Comparison of ENCODE assay signal across 1 cellular context in the genomic region with DNA sequence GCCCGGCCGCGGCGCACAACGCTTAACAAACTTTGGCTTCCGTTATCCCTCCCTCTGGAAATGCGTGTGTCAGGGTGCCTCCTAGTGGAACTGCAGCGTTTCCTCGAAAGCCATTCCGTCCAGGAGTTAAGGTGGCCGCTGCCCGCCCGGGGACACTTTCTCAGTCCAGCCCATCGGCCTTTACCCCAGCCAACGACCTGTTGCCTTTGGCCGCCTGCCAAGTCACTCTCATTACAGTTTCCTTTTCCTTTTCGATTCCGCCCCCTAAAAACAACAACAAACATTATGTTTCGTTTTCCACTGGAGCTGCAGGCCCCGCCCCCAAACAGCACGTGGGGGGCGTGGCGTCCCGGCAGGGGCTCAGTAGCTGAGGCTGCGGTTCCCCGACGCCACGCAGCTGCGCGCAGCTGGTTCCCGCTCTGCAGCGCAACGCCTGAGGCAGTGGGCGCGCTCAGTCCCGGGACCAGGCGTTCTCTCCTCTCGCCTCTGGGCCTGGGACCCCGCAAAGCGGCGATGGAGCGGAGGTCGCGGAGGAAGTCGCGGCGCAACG.
TF ChIP-seq lines count a peak whose summit lies in the region.

A gene (plus strand): TSS at position 363 of the 550 bp plus-strand sequence. CDS start 151 bp downstream, at position 514.

TF ChIP-seq in HepG2, 621 proteins besides CTCF, POLR2A, EP300 and RAD21 (continued from another document and continues in another):
- TF ChIP-seq, protein P1, sequence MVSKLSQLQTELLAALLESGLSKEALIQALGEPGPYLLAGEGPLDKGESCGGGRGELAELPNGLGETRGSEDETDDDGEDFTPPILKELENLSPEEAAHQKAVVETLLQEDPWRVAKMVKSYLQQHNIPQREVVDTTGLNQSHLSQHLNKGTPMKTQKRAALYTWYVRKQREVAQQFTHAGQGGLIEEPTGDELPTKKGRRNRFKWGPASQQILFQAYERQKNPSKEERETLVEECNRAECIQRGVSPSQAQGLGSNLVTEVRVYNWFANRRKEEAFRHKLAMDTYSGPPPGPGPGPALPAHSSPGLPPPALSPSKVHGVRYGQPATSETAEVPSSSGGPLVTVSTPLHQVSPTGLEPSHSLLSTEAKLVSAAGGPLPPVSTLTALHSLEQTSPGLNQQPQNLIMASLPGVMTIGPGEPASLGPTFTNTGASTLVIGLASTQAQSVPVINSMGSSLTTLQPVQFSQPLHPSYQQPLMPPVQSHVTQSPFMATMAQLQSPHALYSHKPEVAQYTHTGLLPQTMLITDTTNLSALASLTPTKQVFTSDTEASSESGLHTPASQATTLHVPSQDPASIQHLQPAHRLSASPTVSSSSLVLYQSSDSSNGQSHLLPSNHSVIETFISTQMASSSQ (IDR thresholded peaks at IDR 0.05; ENCODE audit: low read depth), result no peak
- TF ChIP-seq, protein P1 (CRISPR knock-in tag; IDR thresholded peaks at IDR 0.05; ENCODE audit: borderline replicate concordance), result 0 out of 2 replicates have a peak, but pooled peaks have one; percentile 36
- TF ChIP-seq CAMTA2 (CRISPR knock-in tag; IDR thresholded peaks at IDR 0.05; ENCODE audit: borderline replicate concordance) (peak; percentile 57; the same call in 1 of the 2 replicates), JUNB (CRISPR knock-in tag; IDR thresholded peaks at IDR 0.05; ENCODE audit: borderline replicate concordance) (no peak), TSC22D2 (CRISPR knock-in tag; IDR thresholded peaks at IDR 0.05; ENCODE audit: borderline replicate concordance) (no peak), POGZ (CRISPR knock-in tag; IDR thresholded peaks at IDR 0.05) (peak; percentile 88), FOXK1 (CRISPR knock-in tag; IDR thresholded peaks at IDR 0.05; ENCODE audit: borderline replicate concordance, low read depth) (peak; percentile 77), SMAD3 (CRISPR knock-in tag; IDR thresholded peaks at IDR 0.05) (peak; percentile 81; the same call in 1 of the 2 replicates), NFIC (IDR thresholded peaks at IDR 0.05; ENCODE audit: low read length) (peak; percentile 81), ZNF253 (CRISPR knock-in tag; IDR thresholded peaks at IDR 0.05; ENCODE audit: borderline replicate concordance) (0 out of 2 replicates have a peak, but pooled peaks have one; percentile 68), FOXC1 (CRISPR knock-in tag; IDR thresholded peaks at IDR 0.05; ENCODE audit: borderline replicate concordance) (no peak; the same call in 1 of the 2 replicates), HNF4A (CRISPR knock-in tag; IDR thresholded peaks at IDR 0.05) (peak; percentile 63), DR1 (CRISPR knock-in tag; IDR thresholded peaks at IDR 0.05) (no peak), ZSCAN31 (CRISPR knock-in tag; IDR thresholded peaks at IDR 0.05; ENCODE audit: low read depth) (peak; percentile 10; the same call in 1 of the 2 replicates), ZNF550 (CRISPR knock-in tag; IDR thresholded peaks at IDR 0.05; ENCODE audit: borderline replicate concordance) (no peak), HIVEP1 (CRISPR knock-in tag; IDR thresholded peaks at IDR 0.05) (peak; percentile 80), SP4 (CRISPR knock-in tag; IDR thresholded peaks at IDR 0.05) (peak; percentile 41; the same call in 1 of the 2 replicates), RXRA (CRISPR knock-in tag; IDR thresholded peaks at IDR 0.05) (peak; percentile 80), ZNF607 (CRISPR knock-in tag; IDR thresholded peaks at IDR 0.05; ENCODE audit: borderline replicate concordance) (peak; percentile 48; the same call in 1 of the 2 replicates), ZNF709 (CRISPR knock-in tag; IDR thresholded peaks at IDR 0.05) (peak; percentile 62; the same call in 1 of the 2 replicates), KAT8 (CRISPR knock-in tag; IDR thresholded peaks at IDR 0.05) (peak; percentile 49; the same call in 1 of the 2 replicates), MYNN (CRISPR knock-in tag; IDR thresholded peaks at IDR 0.05; ENCODE audit: low read depth) (0 out of 2 replicates have a peak, but pooled peaks have one; percentile 42), ZFYVE20 (CRISPR knock-in tag; IDR thresholded peaks at IDR 0.05; ENCODE audit: borderline replicate concordance, low read depth) (no peak), NFKBIZ (CRISPR knock-in tag; IDR thresholded peaks at IDR 0.05) (no peak), KLF15 (CRISPR knock-in tag; IDR thresholded peaks at IDR 0.05; ENCODE audit: borderline replicate concordance) (no peak), SMYD3 (CRISPR knock-in tag; IDR thresholded peaks at IDR 0.05) (no peak), ERF (CRISPR knock-in tag; IDR thresholded peaks at IDR 0.05) (peak; percentile 43; the same call in 1 of the 2 replicates), GABPA (IDR thresholded peaks at IDR 0.05; ENCODE audit: low read depth, low read length) (no peak), GABPA (CRISPR knock-in tag; IDR thresholded peaks at IDR 0.05; ENCODE audit: low read depth) (peak; percentile 55)
- TF ChIP-seq, protein P2, sequence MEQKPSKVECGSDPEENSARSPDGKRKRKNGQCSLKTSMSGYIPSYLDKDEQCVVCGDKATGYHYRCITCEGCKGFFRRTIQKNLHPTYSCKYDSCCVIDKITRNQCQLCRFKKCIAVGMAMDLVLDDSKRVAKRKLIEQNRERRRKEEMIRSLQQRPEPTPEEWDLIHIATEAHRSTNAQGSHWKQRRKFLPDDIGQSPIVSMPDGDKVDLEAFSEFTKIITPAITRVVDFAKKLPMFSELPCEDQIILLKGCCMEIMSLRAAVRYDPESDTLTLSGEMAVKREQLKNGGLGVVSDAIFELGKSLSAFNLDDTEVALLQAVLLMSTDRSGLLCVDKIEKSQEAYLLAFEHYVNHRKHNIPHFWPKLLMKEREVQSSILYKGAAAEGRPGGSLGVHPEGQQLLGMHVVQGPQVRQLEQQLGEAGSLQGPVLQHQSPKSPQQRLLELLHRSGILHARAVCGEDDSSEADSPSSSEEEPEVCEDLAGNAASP (CRISPR knock-in tag; IDR thresholded peaks at IDR 0.05; ENCODE audit: borderline replicate concordance), result 0 out of 2 replicates have a peak, but pooled peaks have one; percentile 32
- TF ChIP-seq, protein P3, sequence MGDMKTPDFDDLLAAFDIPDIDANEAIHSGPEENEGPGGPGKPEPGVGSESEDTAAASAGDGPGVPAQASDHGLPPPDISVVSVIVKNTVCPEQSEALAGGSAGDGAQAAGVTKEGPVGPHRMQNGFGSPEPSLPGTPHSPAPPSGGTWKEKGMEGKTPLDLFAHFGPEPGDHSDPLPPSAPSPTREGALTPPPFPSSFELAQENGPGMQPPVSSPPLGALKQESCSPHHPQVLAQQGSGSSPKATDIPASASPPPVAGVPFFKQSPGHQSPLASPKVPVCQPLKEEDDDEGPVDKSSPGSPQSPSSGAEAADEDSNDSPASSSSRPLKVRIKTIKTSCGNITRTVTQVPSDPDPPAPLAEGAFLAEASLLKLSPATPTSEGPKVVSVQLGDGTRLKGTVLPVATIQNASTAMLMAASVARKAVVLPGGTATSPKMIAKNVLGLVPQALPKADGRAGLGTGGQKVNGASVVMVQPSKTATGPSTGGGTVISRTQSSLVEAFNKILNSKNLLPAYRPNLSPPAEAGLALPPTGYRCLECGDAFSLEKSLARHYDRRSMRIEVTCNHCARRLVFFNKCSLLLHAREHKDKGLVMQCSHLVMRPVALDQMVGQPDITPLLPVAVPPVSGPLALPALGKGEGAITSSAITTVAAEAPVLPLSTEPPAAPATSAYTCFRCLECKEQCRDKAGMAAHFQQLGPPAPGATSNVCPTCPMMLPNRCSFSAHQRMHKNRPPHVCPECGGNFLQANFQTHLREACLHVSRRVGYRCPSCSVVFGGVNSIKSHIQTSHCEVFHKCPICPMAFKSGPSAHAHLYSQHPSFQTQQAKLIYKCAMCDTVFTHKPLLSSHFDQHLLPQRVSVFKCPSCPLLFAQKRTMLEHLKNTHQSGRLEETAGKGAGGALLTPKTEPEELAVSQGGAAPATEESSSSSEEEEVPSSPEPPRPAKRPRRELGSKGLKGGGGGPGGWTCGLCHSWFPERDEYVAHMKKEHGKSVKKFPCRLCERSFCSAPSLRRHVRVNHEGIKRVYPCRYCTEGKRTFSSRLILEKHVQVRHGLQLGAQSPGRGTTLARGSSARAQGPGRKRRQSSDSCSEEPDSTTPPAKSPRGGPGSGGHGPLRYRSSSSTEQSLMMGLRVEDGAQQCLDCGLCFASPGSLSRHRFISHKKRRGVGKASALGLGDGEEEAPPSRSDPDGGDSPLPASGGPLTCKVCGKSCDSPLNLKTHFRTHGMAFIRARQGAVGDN (CRISPR knock-in tag; IDR thresholded peaks at IDR 0.05), result peak; percentile 83
- TF ChIP-seq, protein P4, sequence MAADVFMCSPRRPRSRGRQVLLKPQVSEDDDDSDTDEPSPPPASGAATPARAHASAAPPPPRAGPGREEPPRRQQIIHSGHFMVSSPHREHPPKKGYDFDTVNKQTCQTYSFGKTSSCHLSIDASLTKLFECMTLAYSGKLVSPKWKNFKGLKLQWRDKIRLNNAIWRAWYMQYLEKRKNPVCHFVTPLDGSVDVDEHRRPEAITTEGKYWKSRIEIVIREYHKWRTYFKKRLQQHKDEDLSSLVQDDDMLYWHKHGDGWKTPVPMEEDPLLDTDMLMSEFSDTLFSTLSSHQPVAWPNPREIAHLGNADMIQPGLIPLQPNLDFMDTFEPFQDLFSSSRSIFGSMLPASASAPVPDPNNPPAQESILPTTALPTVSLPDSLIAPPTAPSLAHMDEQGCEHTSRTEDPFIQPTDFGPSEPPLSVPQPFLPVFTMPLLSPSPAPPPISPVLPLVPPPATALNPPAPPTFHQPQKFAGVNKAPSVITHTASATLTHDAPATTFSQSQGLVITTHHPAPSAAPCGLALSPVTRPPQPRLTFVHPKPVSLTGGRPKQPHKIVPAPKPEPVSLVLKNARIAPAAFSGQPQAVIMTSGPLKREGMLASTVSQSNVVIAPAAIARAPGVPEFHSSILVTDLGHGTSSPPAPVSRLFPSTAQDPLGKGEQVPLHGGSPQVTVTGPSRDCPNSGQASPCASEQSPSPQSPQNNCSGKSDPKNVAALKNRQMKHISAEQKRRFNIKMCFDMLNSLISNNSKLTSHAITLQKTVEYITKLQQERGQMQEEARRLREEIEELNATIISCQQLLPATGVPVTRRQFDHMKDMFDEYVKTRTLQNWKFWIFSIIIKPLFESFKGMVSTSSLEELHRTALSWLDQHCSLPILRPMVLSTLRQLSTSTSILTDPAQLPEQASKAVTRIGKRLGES (CRISPR knock-in tag; IDR thresholded peaks at IDR 0.05; ENCODE audit: borderline replicate concordance), result no peak
- TF ChIP-seq, protein P5, sequence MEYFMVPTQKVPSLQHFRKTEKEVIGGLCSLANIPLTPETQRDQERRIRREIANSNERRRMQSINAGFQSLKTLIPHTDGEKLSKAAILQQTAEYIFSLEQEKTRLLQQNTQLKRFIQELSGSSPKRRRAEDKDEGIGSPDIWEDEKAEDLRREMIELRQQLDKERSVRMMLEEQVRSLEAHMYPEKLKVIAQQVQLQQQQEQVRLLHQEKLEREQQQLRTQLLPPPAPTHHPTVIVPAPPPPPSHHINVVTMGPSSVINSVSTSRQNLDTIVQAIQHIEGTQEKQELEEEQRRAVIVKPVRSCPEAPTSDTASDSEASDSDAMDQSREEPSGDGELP (IDR thresholded peaks at IDR 0.05; ENCODE audit: borderline replicate concordance, low read depth), result no peak
- TF ChIP-seq, protein P6, sequence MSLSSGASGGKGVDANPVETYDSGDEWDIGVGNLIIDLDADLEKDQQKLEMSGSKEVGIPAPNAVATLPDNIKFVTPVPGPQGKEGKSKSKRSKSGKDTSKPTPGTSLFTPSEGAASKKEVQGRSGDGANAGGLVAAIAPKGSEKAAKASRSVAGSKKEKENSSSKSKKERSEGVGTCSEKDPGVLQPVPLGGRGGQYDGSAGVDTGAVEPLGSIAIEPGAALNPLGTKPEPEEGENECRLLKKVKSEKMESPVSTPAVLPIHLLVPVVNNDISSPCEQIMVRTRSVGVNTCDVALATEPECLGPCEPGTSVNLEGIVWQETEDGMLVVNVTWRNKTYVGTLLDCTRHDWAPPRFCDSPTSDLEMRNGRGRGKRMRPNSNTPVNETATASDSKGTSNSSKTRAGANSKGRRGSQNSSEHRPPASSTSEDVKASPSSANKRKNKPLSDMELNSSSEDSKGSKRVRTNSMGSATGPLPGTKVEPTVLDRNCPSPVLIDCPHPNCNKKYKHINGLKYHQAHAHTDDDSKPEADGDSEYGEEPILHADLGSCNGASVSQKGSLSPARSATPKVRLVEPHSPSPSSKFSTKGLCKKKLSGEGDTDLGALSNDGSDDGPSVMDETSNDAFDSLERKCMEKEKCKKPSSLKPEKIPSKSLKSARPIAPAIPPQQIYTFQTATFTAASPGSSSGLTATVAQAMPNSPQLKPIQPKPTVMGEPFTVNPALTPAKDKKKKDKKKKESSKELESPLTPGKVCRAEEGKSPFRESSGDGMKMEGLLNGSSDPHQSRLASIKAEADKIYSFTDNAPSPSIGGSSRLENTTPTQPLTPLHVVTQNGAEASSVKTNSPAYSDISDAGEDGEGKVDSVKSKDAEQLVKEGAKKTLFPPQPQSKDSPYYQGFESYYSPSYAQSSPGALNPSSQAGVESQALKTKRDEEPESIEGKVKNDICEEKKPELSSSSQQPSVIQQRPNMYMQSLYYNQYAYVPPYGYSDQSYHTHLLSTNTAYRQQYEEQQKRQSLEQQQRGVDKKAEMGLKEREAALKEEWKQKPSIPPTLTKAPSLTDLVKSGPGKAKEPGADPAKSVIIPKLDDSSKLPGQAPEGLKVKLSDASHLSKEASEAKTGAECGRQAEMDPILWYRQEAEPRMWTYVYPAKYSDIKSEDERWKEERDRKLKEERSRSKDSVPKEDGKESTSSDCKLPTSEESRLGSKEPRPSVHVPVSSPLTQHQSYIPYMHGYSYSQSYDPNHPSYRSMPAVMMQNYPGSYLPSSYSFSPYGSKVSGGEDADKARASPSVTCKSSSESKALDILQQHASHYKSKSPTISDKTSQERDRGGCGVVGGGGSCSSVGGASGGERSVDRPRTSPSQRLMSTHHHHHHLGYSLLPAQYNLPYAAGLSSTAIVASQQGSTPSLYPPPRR (CRISPR knock-in tag; IDR thresholded peaks at IDR 0.05; ENCODE audit: borderline replicate concordance), result peak; percentile 70; the same call in 1 of the 2 replicates
